17 cellular contexts compared by ENCODE assay signal in genomic region chr7:141001561-141001960, GRCh38.
"Had no signal": no experiment of that assay in that cellular context is flagged by ENCODE, and none has a peak within 500 bp of the region (broad histone marks: within the 10 kb centered on the region; RNA-seq: fewer than 3 reads in every experiment).

No MANE protein-coding gene starts in this region.

- H3K27ac ChIP-seq: breast epithelium, suprapubic skin, tibial nerve had no signal

- H3K27ac Mint-ChIP-seq: activated CD8-positive, alpha-beta T cell treated with anti-CD3 and anti-CD28 coated beads, Interleukin-2, amount 10 ng/mL, durations not matched to agents 7 days and 5 days; activated naive CD8-positive, alpha-beta T cell; activated T-helper 17 cell treated with anti-CD3 and anti-CD28 coated beads, Interleukin-2, amount 50 U/mL, for 72 hours; memory B cell; nephron progenitor cell; stimulated activated naive CD8-positive, alpha-beta T cell treated with anti-CD3 and anti-CD28 coated beads, Interleukin-15, amount 100 ng/mL, for 72 hours had no signal

- H3K4me1 Mint-ChIP-seq: central memory CD8-positive, alpha-beta T cell; memory B cell had no signal

- DNase-seq: activated CD4-positive, alpha-beta T cell treated with anti-CD3 and anti-CD28 coated beads, Interleukin-2, amount 50 U/mL, for 1 hour; activated CD4-positive, CD25-positive, alpha-beta regulatory T cell treated with anti-CD3 and anti-CD28 coated beads, Interleukin-2, amount 50 U/mL, for 72 hours; activated CD8-positive, alpha-beta T cell treated with anti-CD3 and anti-CD28 coated beads, Interleukin-2, amount 10 ng/mL, durations not matched to agents 7 days and 5 days; activated naive CD4-positive, alpha-beta T cell; effector memory CD4-positive, alpha-beta T cell; foreskin melanocyte; nephron progenitor cell; retina; stimulated activated CD4-positive, alpha-beta T cell treated with anti-CD3 and anti-CD28 coated beads, Interleukin-12 subunit alpha, Interleukin-12 subunit beta, amount 100 ng/mL, for 4 hours; stimulated activated naive CD8-positive, alpha-beta T cell treated with anti-CD3 and anti-CD28 coated beads, Interleukin-15, amount 100 ng/mL, for 72 hours had no signal

- H3K27me3 Mint-ChIP-seq: activated naive CD8-positive, alpha-beta T cell had no signal

- H3K36me3 Mint-ChIP-seq: activated naive CD8-positive, alpha-beta T cell had no signal

- H3K4me3 Mint-ChIP-seq: activated CD8-positive, alpha-beta T cell treated with anti-CD3 and anti-CD28 coated beads, Interleukin-2, amount 10 ng/mL, durations not matched to agents 7 days and 5 days; activated naive CD8-positive, alpha-beta T cell; activated T-helper 17 cell treated with anti-CD3 and anti-CD28 coated beads, Interleukin-2, amount 50 U/mL, for 72 hours; central memory CD8-positive, alpha-beta T cell; memory B cell; nephron progenitor cell; stimulated activated naive CD8-positive, alpha-beta T cell treated with anti-CD3 and anti-CD28 coated beads, Interleukin-15, amount 100 ng/mL, for 72 hours had no signal

- H3K9me3 Mint-ChIP-seq: activated T-helper 17 cell treated with anti-CD3 and anti-CD28 coated beads, Interleukin-2, amount 50 U/mL, for 72 hours; central memory CD8-positive, alpha-beta T cell; memory B cell; nephron progenitor cell; stimulated activated naive CD8-positive, alpha-beta T cell treated with anti-CD3 and anti-CD28 coated beads, Interleukin-15, amount 100 ng/mL, for 72 hours had no signal

- ATAC-seq: activated CD8-positive, alpha-beta T cell treated with anti-CD3 and anti-CD28 coated beads, Interleukin-2, amount 10 ng/mL, durations not matched to agents 7 days and 5 days; activated T-helper 17 cell treated with anti-CD3 and anti-CD28 coated beads, Interleukin-2, amount 50 U/mL, for 72 hours; stimulated activated naive CD8-positive, alpha-beta T cell treated with anti-CD3 and anti-CD28 coated beads, Interleukin-15, amount 100 ng/mL, for 72 hours had no signal
